25 cellular contexts compared by ENCODE assay signal in the genomic region with DNA sequence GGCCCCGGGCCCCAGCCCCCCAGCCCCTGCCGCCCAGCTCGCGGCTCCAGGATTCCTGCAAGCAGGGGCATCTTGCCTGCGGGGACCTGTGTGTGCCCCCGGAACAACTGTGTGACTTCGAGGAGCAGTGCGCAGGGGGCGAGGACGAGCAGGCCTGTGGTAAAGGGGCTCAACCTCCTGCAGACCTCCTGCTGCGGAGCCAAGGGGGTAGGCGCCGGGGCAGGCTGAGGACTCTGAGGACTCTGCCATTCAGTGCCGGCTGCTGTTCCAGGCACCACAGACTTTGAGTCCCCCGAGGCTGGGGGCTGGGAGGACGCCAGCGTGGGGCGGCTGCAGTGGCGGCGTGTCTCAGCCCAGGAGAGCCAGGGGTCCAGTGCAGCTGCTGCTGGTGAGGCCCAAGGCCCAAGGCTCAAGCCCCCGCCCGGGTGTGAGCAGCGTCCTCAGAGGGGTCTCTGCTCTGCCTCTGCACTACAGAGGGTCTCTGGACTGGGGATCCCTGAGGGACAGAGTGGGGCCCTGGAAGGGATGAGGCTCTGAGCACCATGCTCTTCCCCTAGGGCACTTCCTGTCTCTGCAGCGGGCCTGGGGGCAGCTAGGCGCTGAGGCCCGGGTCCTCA. TPM values are rescaled to one million over a fixed set of nuclear protein-coding genes. Genes with fewer than 3 reads are reported as not detected.
DNase-seq lines count a peak whose midpoint lies in the region; ATAC-seq and TF ChIP-seq lines count a peak whose summit lies in the region.
"Had no signal": no experiment of that assay in that cellular context is flagged by ENCODE, and none has a peak within 500 bp of the region (broad histone marks: within the 10 kb centered on the region; RNA-seq: fewer than 3 reads in every experiment).

No MANE protein-coding gene starts in this region.

- H3K27ac ChIP-seq in HEK293 (ENCODE audit: extremely low read depth, low read depth, low read length): no peak overlapping the region
- H3K27ac ChIP-seq: foreskin keratinocyte had no signal

- H3K27me3 Mint-ChIP-seq in endothelial cell (ENCODE audit: unreplicated experiment) (peaks cover 6% of the 10 kb centered on the region), neural crest cell (ENCODE audit: low read depth) (no peaks in the 10 kb centered on the region)
- H3K27me3 Mint-ChIP-seq in activated CD4-positive, alpha-beta memory T cell treated with anti-CD3 and anti-CD28 coated beads, Interleukin-2, amount 10 ng/mL, durations not matched to agents 7 days and 5 days: no peaks in the 10 kb centered on the region
- H3K27me3 Mint-ChIP-seq: CD4-positive, alpha-beta T cell had no signal

- H3K27ac Mint-ChIP-seq in endothelial cell (ENCODE audit: unreplicated experiment) (no peak overlapping the region), neural crest cell (ENCODE audit: unreplicated experiment) (no peak overlapping the region)
- H3K27ac Mint-ChIP-seq in activated CD4-positive, alpha-beta memory T cell treated with anti-CD3 and anti-CD28 coated beads, Interleukin-2, amount 10 ng/mL, durations not matched to agents 7 days and 5 days: no peak overlapping the region
- H3K27ac Mint-ChIP-seq: CD4-positive, alpha-beta T cell; T-helper 2 cell treated with Interferon-gamma antibody and Interleukin-4, amounts not matched to agents 5 μg/mL and 100 μg/mL, for 36 hours had no signal

- in situ Hi-C loops in KBM-7 (cut with MboI; ENCODE audit: low pct_unique_long_range_greater_than_20kb, low sequenced_read_pairs): no loop called here

- POLR2A ChIA-PET in HEK293 (lab: Yijun Ruan, JAX): interaction anchor here (0.6 to 1.3 kb wide), 2 partner anchors 11 to 1225 kb away, joined by 3 to 5 read pairs; a partner anchor contains a TSS
- POLR2A ChIA-PET in activated CD4-positive, alpha-beta memory T cell treated with anti-CD3 and anti-CD28 coated beads, Interleukin-2, amount 10 ng/mL, durations not matched to agents 7 days and 5 days (lab: Charles Lee): no interaction called here

- H3K9me3 ChIP-seq in BE2C (no peaks in the 10 kb centered on the region), HEK293 (ENCODE audit: control insufficient read depth, insufficient read depth, low read depth, low read length) (no peaks in the 10 kb centered on the region)

- H3K9me3 Mint-ChIP-seq in endothelial cell (ENCODE audit: unreplicated experiment) (no peaks in the 10 kb centered on the region), neural crest cell (no peaks in the 10 kb centered on the region)
- H3K9me3 Mint-ChIP-seq in activated CD4-positive, alpha-beta memory T cell treated with anti-CD3 and anti-CD28 coated beads, Interleukin-2, amount 10 ng/mL, durations not matched to agents 7 days and 5 days: no peaks in the 10 kb centered on the region
- H3K9me3 Mint-ChIP-seq: CD4-positive, alpha-beta T cell; T-helper 2 cell treated with Interferon-gamma antibody and Interleukin-4, amounts not matched to agents 5 μg/mL and 100 μg/mL, for 36 hours had no signal

- ATAC-seq in GM21423 (IDR thresholded peaks at IDR 0.05; ENCODE audit: unreplicated experiment): no peak
- ATAC-seq: esophagus mucosa, foreskin keratinocyte had no signal

- H3K4me1 Mint-ChIP-seq in endothelial cell (ENCODE audit: unreplicated experiment) (no peaks in the 10 kb centered on the region), neural crest cell (no peaks in the 10 kb centered on the region)
- H3K4me1 Mint-ChIP-seq in activated CD4-positive, alpha-beta memory T cell treated with anti-CD3 and anti-CD28 coated beads, Interleukin-2, amount 10 ng/mL, durations not matched to agents 7 days and 5 days: peaks cover 1% of the 10 kb centered on the region

- peaks cover 26% of the 10 kb centered on the region for H3K36me3 ChIP-seq in BE2C
- H3K36me3 ChIP-seq in HEK293 (ENCODE audit: control insufficient read depth in 2 of 2, insufficient read depth in 1 of 2, low read length in 2 of 2): peaks cover 0 to 43% of the 10 kb centered on the region in 2 experiments; a peak in 1 of 3 replicates

- H3K4me1 ChIP-seq in BE2C (peaks cover 24% of the 10 kb centered on the region), HEK293 (ENCODE audit: control insufficient read depth, insufficient read depth, low read length) (no peaks in the 10 kb centered on the region)
- H3K4me1 ChIP-seq: foreskin keratinocyte had no signal

- no peaks in the 10 kb centered on the region for H3K27me3 ChIP-seq in BE2C
- H3K27me3 ChIP-seq: foreskin keratinocyte had no signal

- H3K4me3 ChIP-seq in BE2C (ENCODE audit: low read depth, low read length): no peak overlapping the region
- no peak overlapping the region for H3K4me3 ChIP-seq in HEK293 (ENCODE audit: low read depth, low read length)

- H3K4me3 Mint-ChIP-seq in endothelial cell (ENCODE audit: unreplicated experiment) (no peak overlapping the region), neural crest cell (peak overlapping the region; percentile 31)
- no peak overlapping the region for H3K4me3 Mint-ChIP-seq in activated CD4-positive, alpha-beta memory T cell treated with anti-CD3 and anti-CD28 coated beads, Interleukin-2, amount 10 ng/mL, durations not matched to agents 7 days and 5 days
- H3K4me3 Mint-ChIP-seq: CD4-positive, alpha-beta T cell; T-helper 2 cell treated with Interferon-gamma antibody and Interleukin-4, amounts not matched to agents 5 μg/mL and 100 μg/mL, for 36 hours had no signal

- CTCF ChIA-PET in HEK293 (lab: Yijun Ruan, JAX): no interaction called here
- CTCF ChIA-PET in activated CD4-positive, alpha-beta memory T cell treated with anti-CD3 and anti-CD28 coated beads, Interleukin-2, amount 10 ng/mL, durations not matched to agents 7 days and 5 days (lab: Charles Lee): no interaction called here

- DNase-seq in BE2C: peak; percentile 66
- peak; percentile 6 for DNase-seq in endothelial cell (ENCODE audit: low spot score)
- no peak for DNase-seq in neural crest cell (ENCODE audit: low read depth, low spot score)
- no peak for DNase-seq in activated CD4-positive, alpha-beta memory T cell treated with anti-CD3 and anti-CD28 coated beads, Interleukin-2, amount 10 ng/mL, durations not matched to agents 7 days and 5 days
- no peak for DNase-seq in KBM-7
- DNase-seq: activated CD4-positive, alpha-beta T cell treated with anti-CD3 and anti-CD28 coated beads for 4 hours; activated naive CD4-positive, alpha-beta T cell; activated T-cell treated with anti-CD3 and anti-CD28 coated beads, Interleukin-2, amount 50 U/mL, for 48 hours; amygdala; effector memory CD4-positive, alpha-beta T cell; foreskin keratinocyte; Kasumi-1; MV-4-11; NCI-H146; NCI-H2107; NCI-H446; nucleus accumbens; OCI-M1; stimulated activated CD4-positive, alpha-beta T cell treated with anti-CD3 and anti-CD28 coated beads, Interleukin-2, amount 100 ng/mL, for 48 hours; trophoblast cell had no signal

- H3K36me3 Mint-ChIP-seq in endothelial cell (ENCODE audit: low read depth, unreplicated experiment): no peaks in the 10 kb centered on the region
- H3K36me3 Mint-ChIP-seq in neural crest cell (ENCODE audit: low read depth): no peaks in the 10 kb centered on the region
- H3K36me3 Mint-ChIP-seq in activated CD4-positive, alpha-beta memory T cell treated with anti-CD3 and anti-CD28 coated beads, Interleukin-2, amount 10 ng/mL, durations not matched to agents 7 days and 5 days (ENCODE audit: low read depth): no peaks in the 10 kb centered on the region

- TF ChIP-seq CTCF in BE2C (IDR thresholded peaks at IDR 0.05; ENCODE audit: low read depth, low read length) (no peak), HEK293 (tag by site-specific recombination; IDR thresholded peaks at IDR 0.05) (no peak), endothelial cell (IDR thresholded peaks at IDR 0.05; ENCODE audit: unreplicated experiment) (no peak), neural crest cell (conservative IDR thresholded peaks at IDR 0.05) (no peak)

TF ChIP-seq in HEK293, 187 proteins besides CTCF, POLR2A, EP300 and RAD21 (continues in another document):
- TF ChIP-seq, protein P1, sequence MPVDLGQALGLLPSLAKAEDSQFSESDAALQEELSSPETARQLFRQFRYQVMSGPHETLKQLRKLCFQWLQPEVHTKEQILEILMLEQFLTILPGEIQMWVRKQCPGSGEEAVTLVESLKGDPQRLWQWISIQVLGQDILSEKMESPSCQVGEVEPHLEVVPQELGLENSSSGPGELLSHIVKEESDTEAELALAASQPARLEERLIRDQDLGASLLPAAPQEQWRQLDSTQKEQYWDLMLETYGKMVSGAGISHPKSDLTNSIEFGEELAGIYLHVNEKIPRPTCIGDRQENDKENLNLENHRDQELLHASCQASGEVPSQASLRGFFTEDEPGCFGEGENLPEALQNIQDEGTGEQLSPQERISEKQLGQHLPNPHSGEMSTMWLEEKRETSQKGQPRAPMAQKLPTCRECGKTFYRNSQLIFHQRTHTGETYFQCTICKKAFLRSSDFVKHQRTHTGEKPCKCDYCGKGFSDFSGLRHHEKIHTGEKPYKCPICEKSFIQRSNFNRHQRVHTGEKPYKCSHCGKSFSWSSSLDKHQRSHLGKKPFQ (tag by site-specific recombination; IDR thresholded peaks at IDR 0.05): no peak
- no peak for TF ChIP-seq ZNF175 (tag by site-specific recombination; IDR thresholded peaks at IDR 0.05)

RNA-seq across cellular contexts. Expression of a gene that starts 3.4 kb away (rescaled TPM):
- polyA plus RNA-seq in BE2C (2012; ENCODE audit: insufficient read depth, insufficient read length, low read depth): 4.4 TPM
- 10.0 TPM for total RNA-seq in endothelial cell (ENCODE audit: unreplicated experiment)
- 19.3 and 20.6 TPM in 2 replicates for total RNA-seq in neural crest cell
- 10 to 100 TPM; 12.5 to 13.6 TPM for total RNA-seq in activated CD4-positive, alpha-beta memory T cell treated with anti-CD3 and anti-CD28 coated beads, Interleukin-2, amount 10 ng/mL, durations not matched to agents 7 days and 5 days

RNA-seq across cellular contexts. Expression of a gene that starts 6.4 kb away (rescaled TPM):
- polyA plus RNA-seq in BE2C (2012; ENCODE audit: insufficient read depth, insufficient read length, low read depth): 544 TPM
- total RNA-seq in endothelial cell (ENCODE audit: unreplicated experiment) (134 TPM), neural crest cell (170 and 175 TPM in 2 replicates)
- 10 to 100 TPM; 82.3 to 85.4 TPM for total RNA-seq in activated CD4-positive, alpha-beta memory T cell treated with anti-CD3 and anti-CD28 coated beads, Interleukin-2, amount 10 ng/mL, durations not matched to agents 7 days and 5 days

RNA-seq across cellular contexts. Expression of a gene that starts 10.5 kb away (rescaled TPM):
- 1,797 TPM for polyA plus RNA-seq in BE2C (2012; ENCODE audit: insufficient read depth, insufficient read length, low read depth)
- total RNA-seq in endothelial cell (ENCODE audit: unreplicated experiment) (286 TPM), neural crest cell (338 and 339 TPM in 2 replicates)
- total RNA-seq in activated CD4-positive, alpha-beta memory T cell treated with anti-CD3 and anti-CD28 coated beads, Interleukin-2, amount 10 ng/mL, durations not matched to agents 7 days and 5 days: 100 to 1,000 TPM; 301 to 316 TPM

RNA-seq across cellular contexts. Expression of a gene that starts 13.3 kb away (rescaled TPM):
- polyA plus RNA-seq in BE2C (2012; ENCODE audit: insufficient read depth, insufficient read length, low read depth): 37.9 TPM
- total RNA-seq in endothelial cell (ENCODE audit: unreplicated experiment) (0.80 TPM), neural crest cell (2.8 and 3.3 TPM in 2 replicates)
- 1 to 10 TPM; 8.7 TPM for total RNA-seq in activated CD4-positive, alpha-beta memory T cell treated with anti-CD3 and anti-CD28 coated beads, Interleukin-2, amount 10 ng/mL, durations not matched to agents 7 days and 5 days

RNA-seq across cellular contexts. Expression of a gene that starts 30.7 kb away (rescaled TPM):
- 26.8 TPM for polyA plus RNA-seq in BE2C (2012; ENCODE audit: insufficient read depth, insufficient read length, low read depth)
- total RNA-seq in endothelial cell (ENCODE audit: unreplicated experiment) (21.7 TPM), neural crest cell (30.1 and 34.4 TPM in 2 replicates)
- 10 to 100 TPM; 43.6 to 45.7 TPM for total RNA-seq in activated CD4-positive, alpha-beta memory T cell treated with anti-CD3 and anti-CD28 coated beads, Interleukin-2, amount 10 ng/mL, durations not matched to agents 7 days and 5 days

Comparison
In these comparisons a context has a peak if more than half of its experiments do, and no peak if none do; other contexts are left out.
1. DNase-seq: peak in BE2C (single experiment) and endothelial cell (single experiment); none in neural crest cell (single experiment), activated CD4-positive, alpha-beta memory T cell treated with anti-CD3 and anti-CD28 coated beads, Interleukin-2, amount 10 ng/mL, durations not matched to agents 7 days and 5 days (single experiment) and KBM-7 (single experiment).